ENCODE assay signal across 9 cellular contexts in genomic region chr1:109901508-109902145, GRCh38. TPM values are rescaled to one million over a fixed set of nuclear protein-coding genes. Genes with fewer than 3 reads are reported as not detected.
DNase-seq lines count a peak whose midpoint lies in the region; ATAC-seq and TF ChIP-seq lines count a peak whose summit lies in the region.
"Had no signal": no experiment of that assay in that cellular context is flagged by ENCODE, and none has a peak within 500 bp of the region (broad histone marks: within the 10 kb centered on the region; RNA-seq: fewer than 3 reads in every experiment).

No MANE protein-coding gene starts in this region.

- H3K4me3 Mint-ChIP-seq in activated CD4-positive, alpha-beta memory T cell treated with anti-CD3 and anti-CD28 coated beads, Interleukin-2, amount 10 ng/mL, durations not matched to agents 7 days and 5 days: no peak overlapping the region
- no peak overlapping the region for H3K4me3 Mint-ChIP-seq in T-cell

- H3K4me1 ChIP-seq in BE2C (no peaks in the 10 kb centered on the region), left lung (peaks cover 0 to 62% of the 10 kb centered on the region in 2 donors)

- H3K9me3 ChIP-seq in BE2C (no peaks in the 10 kb centered on the region), left lung (no peaks in the 10 kb centered on the region)

- H3K27me3 ChIP-seq in BE2C (no peaks in the 10 kb centered on the region), left lung (no peaks in the 10 kb centered on the region)

- H3K36me3 ChIP-seq in BE2C: no peaks in the 10 kb centered on the region
- no peaks in the 10 kb centered on the region for H3K36me3 ChIP-seq in left lung

- DNase-seq in BE2C (peak; percentile 47), H4 (ENCODE audit: low spot score) (peak; percentile 43), left lung (peak; percentile 83 to 85), T-cell (no peak), DMS79 (lab: John Stamatoyannopoulos, UW) (no peak), D341Med (ENCODE audit: low spot score) (no peak)
- DNase-seq in activated CD4-positive, alpha-beta memory T cell treated with anti-CD3 and anti-CD28 coated beads, Interleukin-2, amount 10 ng/mL, durations not matched to agents 7 days and 5 days: peak; percentile 37
- no peak for DNase-seq in activated effector memory CD4-positive, alpha-beta T cell treated with anti-CD3 and anti-CD28 coated beads, Interleukin-2, amount 50 U/mL, for 16 hours
- DNase-seq: trophoblast cell had no signal

- peaks cover 34% of the 10 kb centered on the region for H3K4me1 Mint-ChIP-seq in activated CD4-positive, alpha-beta memory T cell treated with anti-CD3 and anti-CD28 coated beads, Interleukin-2, amount 10 ng/mL, durations not matched to agents 7 days and 5 days
- H3K4me1 Mint-ChIP-seq in T-cell: peaks cover 13 to 25% (median 21%) of the 10 kb centered on the region in 3 donors

- no peak overlapping the region for H3K27ac Mint-ChIP-seq in activated CD4-positive, alpha-beta memory T cell treated with anti-CD3 and anti-CD28 coated beads, Interleukin-2, amount 10 ng/mL, durations not matched to agents 7 days and 5 days
- no peak overlapping the region for H3K27ac Mint-ChIP-seq in T-cell

- no peak for TF ChIP-seq CTCF in BE2C (IDR thresholded peaks at IDR 0.05; ENCODE audit: low read depth, low read length)
- no peak for TF ChIP-seq CTCF in left lung (IDR thresholded peaks at IDR 0.05)

- CTCF ChIA-PET in activated CD4-positive, alpha-beta memory T cell treated with anti-CD3 and anti-CD28 coated beads, Interleukin-2, amount 10 ng/mL, durations not matched to agents 7 days and 5 days (lab: Charles Lee): no interaction called here
- CTCF ChIA-PET in T-cell (lab: Charles Lee): no interaction called here

- intact Hi-C loops in left lung (cut with DNase I): no loop called here

- H3K9me3 Mint-ChIP-seq in activated CD4-positive, alpha-beta memory T cell treated with anti-CD3 and anti-CD28 coated beads, Interleukin-2, amount 10 ng/mL, durations not matched to agents 7 days and 5 days: no peaks in the 10 kb centered on the region
- no peaks in the 10 kb centered on the region for H3K9me3 Mint-ChIP-seq in T-cell

- POLR2A ChIA-PET in activated CD4-positive, alpha-beta memory T cell treated with anti-CD3 and anti-CD28 coated beads, Interleukin-2, amount 10 ng/mL, durations not matched to agents 7 days and 5 days (lab: Charles Lee): interaction anchor here (1.1 to 8.0 kb wide), 2 partner anchors 10 to 99 kb away, joined by 5 to 62 read pairs; no protein-coding TSS in a partner anchor
- POLR2A ChIA-PET in T-cell (lab: Charles Lee): interaction anchor here in 1 of 2 donors (0.7 kb wide), 1 partner anchor 337 kb away, joined by 3 read pairs; no protein-coding TSS in a partner anchor

- peak; percentile 58 for ATAC-seq in left lung
- no peak for ATAC-seq in T-cell (replicated peaks in 1 of 4)

- H3K4me3 ChIP-seq in BE2C (ENCODE audit: low read depth, low read length) (no peak overlapping the region), left lung (no peak overlapping the region)

- peaks cover 3% of the 10 kb centered on the region for H3K36me3 Mint-ChIP-seq in activated CD4-positive, alpha-beta memory T cell treated with anti-CD3 and anti-CD28 coated beads, Interleukin-2, amount 10 ng/mL, durations not matched to agents 7 days and 5 days (ENCODE audit: low read depth)
- H3K36me3 Mint-ChIP-seq in T-cell: no peaks in the 10 kb centered on the region

- H3K27ac ChIP-seq in left lung: no peak overlapping the region

- no peaks in the 10 kb centered on the region for H3K27me3 Mint-ChIP-seq in activated CD4-positive, alpha-beta memory T cell treated with anti-CD3 and anti-CD28 coated beads, Interleukin-2, amount 10 ng/mL, durations not matched to agents 7 days and 5 days
- no peaks in the 10 kb centered on the region for H3K27me3 Mint-ChIP-seq in T-cell

RNA-seq across cellular contexts. Expression of gene CSF1, which starts 9.0 kb away (rescaled TPM):
- 9.1 TPM for polyA plus RNA-seq in BE2C (2012; ENCODE audit: insufficient read depth, insufficient read length, low read depth)
- total RNA-seq in H4 (2014; rRNA removed; shearing (Covaris generic)): 15.8 and 18.9 TPM in 2 replicates
- total RNA-seq in activated CD4-positive, alpha-beta memory T cell treated with anti-CD3 and anti-CD28 coated beads, Interleukin-2, amount 10 ng/mL, durations not matched to agents 7 days and 5 days: 10 to 100 TPM; 89.4 to 94.2 TPM
- total RNA-seq in left lung (10 to 100 TPM; 45.7 to 68.0 TPM), T-cell (1 to 10 TPM; 4.8 to 9.5 (median 8.3) TPM)

Comparison
In these comparisons a context has a peak if more than half of its experiments do, and no peak if none do; other contexts are left out.
1. DNase-seq: peak in BE2C (single experiment), H4 (single experiment), activated CD4-positive, alpha-beta memory T cell treated with anti-CD3 and anti-CD28 coated beads, Interleukin-2, amount 10 ng/mL, durations not matched to agents 7 days and 5 days (single experiment) and left lung (2 of 2); none in T-cell (0 of 34), DMS79 (single experiment), D341Med (single experiment) and activated effector memory CD4-positive, alpha-beta T cell treated with anti-CD3 and anti-CD28 coated beads, Interleukin-2, amount 50 U/mL, for 16 hours (single experiment).